Comparison of ENCODE assay signal across 7 cellular contexts in genomic region chrX:71326394-71326793, GRCh38.
"Had no signal": no experiment of that assay in that cellular context is flagged by ENCODE, and none has a peak within 500 bp of the region (broad histone marks: within the 10 kb centered on the region; RNA-seq: fewer than 3 reads in every experiment).

No MANE protein-coding gene starts in this region.

- FAIRE-seq: G401.6, GM12878, GM12891, GM12892, GM18507 had no signal

- ATAC-seq: GM12878 had no signal

- H3K4me3 ChIP-seq: GM12878 had no signal

- DNase-seq: GDM1, GF-D8 had no signal
